In genomic region chr12:87383705-87384104, GRCh38 we compare ENCODE assay signal across 21 cellular contexts.
DNase-seq lines count a peak whose midpoint lies in the region; ATAC-seq and TF ChIP-seq lines count a peak whose summit lies in the region.
"Had no signal": no experiment of that assay in that cellular context is flagged by ENCODE, and none has a peak within 500 bp of the region (broad histone marks: within the 10 kb centered on the region; RNA-seq: fewer than 3 reads in every experiment).

No MANE protein-coding gene starts in this region.

- peaks cover 9% of the 10 kb centered on the region for H3K9me3 Mint-ChIP-seq in stimulated activated effector memory CD8-positive, alpha-beta T cell treated with anti-CD3 and anti-CD28 coated beads, Interleukin-12 subunit alpha, Interleukin-12 subunit beta, amount 100 ng/mL, for 72 hours
- H3K9me3 Mint-ChIP-seq: stimulated activated memory B cell treated with anti-CD40 and anti-IgM and Interleukin-4, amounts not matched to agents 10 μg/mL and 1 μg/mL and 100 μg/mL, for 72 hours had no signal

- H3K27ac ChIP-seq in RWPE1: no peak overlapping the region
- peak overlapping the region; percentile 49 to 76 (median 62) for H3K27ac ChIP-seq in transverse colon
- H3K27ac ChIP-seq: body of pancreas, colonic mucosa, heart left ventricle, lower lobe of right lung, parathyroid adenoma had no signal

- H3K36me3 ChIP-seq in transverse colon: no peaks in the 10 kb centered on the region
- H3K36me3 ChIP-seq: colonic mucosa, heart left ventricle, lower lobe of right lung had no signal

- POLR2A ChIA-PET in RWPE1 (lab: Yijun Ruan, JAX; ENCODE audit: low non-redundant PET): no interaction called here

- in situ Hi-C loops in transverse colon (cut with MboI; ENCODE audit: low pct_ligation_motif_present in 1 of 4, low pct_unique_long_range_greater_than_20kb in 1 of 4, low sequenced_read_pairs in 3 of 4): no loop called here

- intact Hi-C loops in left colon (cut with DNase I, micrococcal nuclease) (no loop called here), transverse colon (cut with DNase I; ENCODE audit: low total_unique reads) (no loop called here)

- CTCF ChIA-PET in RWPE1 (lab: Yijun Ruan, JAX): no interaction called here

- no peak overlapping the region for H3K4me3 Mint-ChIP-seq in stimulated activated effector memory CD8-positive, alpha-beta T cell treated with anti-CD3 and anti-CD28 coated beads, Interleukin-12 subunit alpha, Interleukin-12 subunit beta, amount 100 ng/mL, for 72 hours
- H3K4me3 Mint-ChIP-seq: activated naive CD8-positive, alpha-beta T cell treated with anti-CD3 and anti-CD28 coated beads for 36 hours; CD8-positive, alpha-beta T cell; stimulated activated memory B cell treated with anti-CD40 and anti-IgM and Interleukin-4, amounts not matched to agents 10 μg/mL and 1 μg/mL and 100 μg/mL, for 72 hours had no signal

- H3K4me1 ChIP-seq in transverse colon: peaks cover 0 to 16% (median 3%) of the 10 kb centered on the region in 4 donors
- H3K4me1 ChIP-seq: body of pancreas, colonic mucosa, heart left ventricle, lower lobe of right lung, parathyroid adenoma had no signal

- H3K27ac Mint-ChIP-seq in stimulated activated effector memory CD8-positive, alpha-beta T cell treated with anti-CD3 and anti-CD28 coated beads, Interleukin-12 subunit alpha, Interleukin-12 subunit beta, amount 100 ng/mL, for 72 hours: no peak overlapping the region
- H3K27ac Mint-ChIP-seq: activated naive CD8-positive, alpha-beta T cell treated with anti-CD3 and anti-CD28 coated beads for 36 hours; CD8-positive, alpha-beta T cell; stimulated activated memory B cell treated with anti-CD40 and anti-IgM and Interleukin-4, amounts not matched to agents 10 μg/mL and 1 μg/mL and 100 μg/mL, for 72 hours had no signal

- no peak overlapping the region for H3K4me3 ChIP-seq in transverse colon
- H3K4me3 ChIP-seq: body of pancreas, colonic mucosa, heart left ventricle, lower lobe of right lung had no signal

- DNase-seq in HPDE6-E6E7 (ENCODE audit: extremely low spot score): peak; percentile 31
- DNase-seq in RWPE1 (ENCODE audit: low spot score): peak; percentile 20
- DNase-seq in left colon: no peak
- DNase-seq in transverse colon: no peak
- no peak for DNase-seq in NCI-H1436 treated with DMSO at 0.1 percent for 48 hours (lab: John Stamatoyannopoulos, UW)
- no peak for DNase-seq in stimulated activated effector memory CD8-positive, alpha-beta T cell treated with anti-CD3 and anti-CD28 coated beads, Interleukin-12 subunit alpha, Interleukin-12 subunit beta, amount 100 ng/mL, for 72 hours (ENCODE audit: low spot score in 2 of 2)
- DNase-seq in T-helper 2 cell: no peak
- DNase-seq: activated CD4-positive, alpha-beta T cell treated with anti-CD3 and anti-CD28 coated beads for 48 hours; activated naive CD8-positive, alpha-beta T cell treated with anti-CD3 and anti-CD28 coated beads for 36 hours; body of pancreas; CD8-positive, alpha-beta T cell; colonic mucosa; H7; heart left ventricle; Kasumi-1; lower lobe of right lung; NCI-H1105; NCI-H524 treated with DMSO at 0.1 percent for 48 hours had no signal

- H3K36me3 Mint-ChIP-seq in stimulated activated effector memory CD8-positive, alpha-beta T cell treated with anti-CD3 and anti-CD28 coated beads, Interleukin-12 subunit alpha, Interleukin-12 subunit beta, amount 100 ng/mL, for 72 hours: no peaks in the 10 kb centered on the region
- H3K36me3 Mint-ChIP-seq: activated naive CD8-positive, alpha-beta T cell treated with anti-CD3 and anti-CD28 coated beads for 36 hours; CD8-positive, alpha-beta T cell; stimulated activated memory B cell treated with anti-CD40 and anti-IgM and Interleukin-4, amounts not matched to agents 10 μg/mL and 1 μg/mL and 100 μg/mL, for 72 hours had no signal

- no peaks in the 10 kb centered on the region for H3K9me3 ChIP-seq in transverse colon
- H3K9me3 ChIP-seq: body of pancreas, colonic mucosa, heart left ventricle, lower lobe of right lung had no signal

- TF ChIP-seq CTCF in RWPE1 (conservative IDR thresholded peaks at IDR 0.05; ENCODE audit: low read depth) (no peak), transverse colon (IDR thresholded peaks at IDR 0.05) (no peak)

- no peak for TF ChIP-seq POLR2A in transverse colon (IDR thresholded peaks at IDR 0.05)

- peak; percentile 87 for ATAC-seq in left colon
- no peak for ATAC-seq in stimulated activated effector memory CD8-positive, alpha-beta T cell treated with anti-CD3 and anti-CD28 coated beads, Interleukin-12 subunit alpha, Interleukin-12 subunit beta, amount 100 ng/mL, for 72 hours
- ATAC-seq: body of pancreas; CD8-positive, alpha-beta T cell; heart left ventricle; lower lobe of right lung; sciatic nerve; stimulated activated memory B cell treated with anti-CD40 and anti-IgM and Interleukin-4, amounts not matched to agents 10 μg/mL and 1 μg/mL and 100 μg/mL, for 72 hours had no signal

- TF ChIP-seq EP300 in transverse colon (IDR thresholded peaks at IDR 0.05; ENCODE audit: low read depth): no peak

- no peaks in the 10 kb centered on the region for H3K27me3 ChIP-seq in transverse colon
- H3K27me3 ChIP-seq: body of pancreas, colonic mucosa, heart left ventricle had no signal

- H3K4me1 Mint-ChIP-seq in stimulated activated effector memory CD8-positive, alpha-beta T cell treated with anti-CD3 and anti-CD28 coated beads, Interleukin-12 subunit alpha, Interleukin-12 subunit beta, amount 100 ng/mL, for 72 hours: no peaks in the 10 kb centered on the region
- H3K4me1 Mint-ChIP-seq: activated naive CD8-positive, alpha-beta T cell treated with anti-CD3 and anti-CD28 coated beads for 36 hours had no signal

Comparison
In these comparisons a context has a peak if more than half of its experiments do, and no peak if none do; other contexts are left out.
1. DNase-seq: peak in HPDE6-E6E7 (single experiment) and RWPE1 (single experiment); none in left colon (0 of 2), transverse colon (single experiment), NCI-H1436 treated with DMSO at 0.1 percent for 48 hours (single experiment), stimulated activated effector memory CD8-positive, alpha-beta T cell treated with anti-CD3 and anti-CD28 coated beads, Interleukin-12 subunit alpha, Interleukin-12 subunit beta, amount 100 ng/mL, for 72 hours (0 of 2) and T-helper 2 cell (0 of 5).